15 cellular contexts compared by ENCODE assay signal in genomic region chr11:96234866-96235441, GRCh38.
DNase-seq lines count a peak whose midpoint lies in the region; ATAC-seq and TF ChIP-seq lines count a peak whose summit lies in the region.
"Had no signal": no experiment of that assay in that cellular context is flagged by ENCODE, and none has a peak within 500 bp of the region (broad histone marks: within the 10 kb centered on the region; RNA-seq: fewer than 3 reads in every experiment).

No MANE protein-coding gene starts in this region.

- ATAC-seq in GM18867 (IDR thresholded peaks at IDR 0.05; ENCODE audit: unreplicated experiment): no peak

- peaks cover 14% of the 10 kb centered on the region for H3K36me3 Mint-ChIP-seq in activated naive CD4-positive, alpha-beta T cell treated with anti-CD3 and anti-CD28 coated beads for 36 hours (ENCODE audit: low read depth)

- TF ChIP-seq EP300 in esophagus muscularis mucosa (IDR thresholded peaks at IDR 0.05): no peak
- TF ChIP-seq EP300 in suprapubic skin (IDR thresholded peaks at IDR 0.05): no peak

- no peak overlapping the region for H3K9ac ChIP-seq in stomach smooth muscle (ENCODE audit: low read length in 2 of 2)

- peak overlapping the region; percentile 90 for H3K27ac Mint-ChIP-seq in activated naive CD4-positive, alpha-beta T cell treated with anti-CD3 and anti-CD28 coated beads for 36 hours
- H3K27ac Mint-ChIP-seq: dendritic cell treated with granulocyte-macrophage colony-stimulating factor and Interleukin-4, amounts not matched to agents 40 ng/mL and 50 ng/mL, for 4 days had no signal

- H3K9me3 ChIP-seq in esophagus muscularis mucosa (no peaks in the 10 kb centered on the region), stomach smooth muscle (ENCODE audit: control insufficient read depth in 2 of 2, low read length in 2 of 2) (no peaks in the 10 kb centered on the region), suprapubic skin (no peaks in the 10 kb centered on the region), SJCRH30 (replicated peaks) (no peaks in the 10 kb centered on the region)
- H3K9me3 ChIP-seq: esophagus squamous epithelium had no signal

- intact Hi-C loops in activated naive CD4-positive, alpha-beta T cell treated with anti-CD3 and anti-CD28 coated beads for 36 hours (cut with micrococcal nuclease): loop anchor here (1.0 to 2.0 kb wide), 7 partner anchors 20 to 223 kb away; no protein-coding TSS in a partner anchor
- intact Hi-C loops in esophagus muscularis mucosa (cut with DNase I): loop anchor here (5.0 to 10.0 kb wide), 2 partner anchors 70 to 107 kb away; partner anchors contain the start of gene MAML2

- H3K4me1 ChIP-seq in esophagus muscularis mucosa (peaks cover 6 to 52% (median 46%) of the 10 kb centered on the region in 4 donors), stomach smooth muscle (ENCODE audit: control insufficient read depth, insufficient read depth, low read length) (no peaks in the 10 kb centered on the region), suprapubic skin (peaks cover 46% of the 10 kb centered on the region), SJCRH30 (no peaks in the 10 kb centered on the region)

- H3K4me3 Mint-ChIP-seq in activated naive CD4-positive, alpha-beta T cell treated with anti-CD3 and anti-CD28 coated beads for 36 hours: peak overlapping the region; percentile 38
- H3K4me3 Mint-ChIP-seq: dendritic cell treated with granulocyte-macrophage colony-stimulating factor and Interleukin-4, amounts not matched to agents 40 ng/mL and 50 ng/mL, for 4 days had no signal

- TF ChIP-seq POLR2A in esophagus muscularis mucosa (IDR thresholded peaks at IDR 0.05; ENCODE audit: low read depth) (no peak), suprapubic skin (IDR thresholded peaks at IDR 0.05) (no peak)

- H3K36me3 ChIP-seq in esophagus muscularis mucosa: no peaks in the 10 kb centered on the region
- no peaks in the 10 kb centered on the region for H3K36me3 ChIP-seq in stomach smooth muscle (ENCODE audit: control insufficient read depth in 2 of 2, insufficient read depth in 2 of 2, low read length in 2 of 2)
- H3K36me3 ChIP-seq in suprapubic skin: no peaks in the 10 kb centered on the region
- no peaks in the 10 kb centered on the region for H3K36me3 ChIP-seq in SJCRH30
- H3K36me3 ChIP-seq: esophagus squamous epithelium had no signal

- 92% methylated on average over 1 of the region's 1 CpG for WGBS in esophagus muscularis mucosa
- WGBS in suprapubic skin: 64% methylated on average over 1 of the region's 1 CpG

- DNase-seq in activated naive CD4-positive, alpha-beta T cell treated with anti-CD3 and anti-CD28 coated beads for 36 hours: no peak
- no peak for DNase-seq in activated naive CD4-positive, alpha-beta T cell treated with anti-CD3 and anti-CD28 coated beads, Interleukin-2, amount 50 U/mL, for 16 hours
- DNase-seq in NCI-H69 (lab: John Stamatoyannopoulos, UW): peak; percentile 37
- DNase-seq in esophagus muscularis mucosa (ENCODE audit: extremely low spot score): no peak
- DNase-seq in suprapubic skin (ENCODE audit: low spot score in 2 of 2): no peak
- no peak for DNase-seq in SJCRH30
- DNase-seq: anterior cingulate cortex, esophagus squamous epithelium, NCI-H1694 treated with DMSO at 0.1 percent for 48 hours, NCI-H748 treated with DMSO at 0.1 percent for 48 hours, RPMI8226, T1000 had no signal

- H3K9me3 Mint-ChIP-seq in activated naive CD4-positive, alpha-beta T cell treated with anti-CD3 and anti-CD28 coated beads for 36 hours: no peaks in the 10 kb centered on the region
- H3K9me3 Mint-ChIP-seq: dendritic cell treated with granulocyte-macrophage colony-stimulating factor and Interleukin-4, amounts not matched to agents 40 ng/mL and 50 ng/mL, for 4 days had no signal

- H3K27ac ChIP-seq in esophagus muscularis mucosa (replicated peaks in 1 of 4): peak overlapping the region; percentile 54 to 67 (median 57)
- H3K27ac ChIP-seq in stomach smooth muscle (ENCODE audit: low read length): peak overlapping the region; percentile 19
- no peak overlapping the region for H3K27ac ChIP-seq in suprapubic skin
- H3K27ac ChIP-seq in SJCRH30: no peak overlapping the region

- no peak overlapping the region for H3K4me3 ChIP-seq in esophagus muscularis mucosa
- H3K4me3 ChIP-seq in stomach smooth muscle (ENCODE audit: low read length in 2 of 2): no peak overlapping the region
- no peak overlapping the region for H3K4me3 ChIP-seq in suprapubic skin
- H3K4me3 ChIP-seq in SJCRH30: no peak overlapping the region
- H3K4me3 ChIP-seq: esophagus squamous epithelium had no signal

- CTCF ChIA-PET in activated naive CD4-positive, alpha-beta T cell treated with anti-CD3 and anti-CD28 coated beads for 36 hours (lab: Charles Lee): interaction anchor here (0.6 to 3.4 kb wide), 5 partner anchors 21 to 179 kb away, joined by 4 to 11 read pairs (median 5); partner anchors contain the start of gene MAML2

- peaks cover 31% of the 10 kb centered on the region for H3K4me1 Mint-ChIP-seq in activated naive CD4-positive, alpha-beta T cell treated with anti-CD3 and anti-CD28 coated beads for 36 hours (ENCODE audit: low read depth)

- TF ChIP-seq CTCF in esophagus muscularis mucosa (IDR thresholded peaks at IDR 0.05): no peak
- no peak for TF ChIP-seq CTCF in suprapubic skin (IDR thresholded peaks at IDR 0.05)

- no peaks in the 10 kb centered on the region for H3K27me3 Mint-ChIP-seq in activated naive CD4-positive, alpha-beta T cell treated with anti-CD3 and anti-CD28 coated beads for 36 hours (ENCODE audit: low read depth)
- H3K27me3 Mint-ChIP-seq: dendritic cell treated with granulocyte-macrophage colony-stimulating factor and Interleukin-4, amounts not matched to agents 40 ng/mL and 50 ng/mL, for 4 days had no signal

- H3K27me3 ChIP-seq in esophagus muscularis mucosa: no peaks in the 10 kb centered on the region
- H3K27me3 ChIP-seq in stomach smooth muscle (ENCODE audit: control insufficient read depth in 1 of 2, insufficient read depth in 2 of 2, low read length in 2 of 2): no peaks in the 10 kb centered on the region
- H3K27me3 ChIP-seq in suprapubic skin: no peaks in the 10 kb centered on the region
- no peaks in the 10 kb centered on the region for H3K27me3 ChIP-seq in SJCRH30
- H3K27me3 ChIP-seq: esophagus squamous epithelium had no signal

Comparison
In these comparisons a context has a peak if more than half of its experiments do, and no peak if none do; other contexts are left out.
1. H3K27ac ChIP-seq: peak in esophagus muscularis mucosa (4 of 4) and stomach smooth muscle (single experiment); none in suprapubic skin (single experiment) and SJCRH30 (single experiment).